In the genomic region with DNA sequence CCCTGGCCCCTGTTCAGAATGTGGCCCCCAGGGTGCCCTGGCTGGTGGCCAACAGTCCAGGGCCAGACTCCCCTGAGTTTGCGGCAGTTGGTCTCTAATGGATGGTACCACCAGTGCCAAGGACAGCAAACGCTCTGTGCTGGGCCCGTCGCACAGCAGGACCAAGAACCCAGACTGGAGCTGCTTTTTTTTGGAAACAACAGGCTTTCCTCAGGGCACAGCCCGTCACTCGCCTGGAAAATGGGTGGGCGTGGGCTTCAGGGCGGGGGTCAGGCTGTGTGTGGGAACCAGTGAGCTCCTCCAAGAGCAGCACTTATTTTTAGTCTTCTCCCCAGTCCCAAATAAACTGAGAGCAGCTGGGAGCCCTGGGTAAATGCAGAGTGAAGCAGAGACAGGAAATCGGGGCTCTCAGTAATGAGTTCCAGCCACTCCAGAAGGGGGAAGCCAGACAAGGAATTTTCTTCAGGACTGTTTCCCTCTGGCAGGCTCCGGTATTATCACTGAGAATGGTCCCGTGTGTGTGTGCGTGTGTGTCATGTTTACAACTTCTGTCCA, we compare ENCODE assay signal across 9 cellular contexts.
DNase-seq lines count a peak whose midpoint lies in the region; ATAC-seq and TF ChIP-seq lines count a peak whose summit lies in the region.
"Had no signal": no experiment of that assay in that cellular context is flagged by ENCODE, and none has a peak within 500 bp of the region (broad histone marks: within the 10 kb centered on the region; RNA-seq: fewer than 3 reads in every experiment).

No MANE protein-coding gene starts in this region.

- ATAC-seq in activated T-helper 17 cell treated with anti-CD3 and anti-CD28 coated beads, Interleukin-2, amount 50 U/mL, for 72 hours (replicated peaks) = no peak

- H3K27ac ChIP-seq in left ventricle myocardium inferior (replicated peaks) (peak overlapping the region; percentile 85), rectal smooth muscle tissue (ENCODE audit: low read depth, low read length) (peak overlapping the region; percentile 69)

- H3K4me1 ChIP-seq in left ventricle myocardium inferior = peaks cover 74% of the 10 kb centered on the region
- peaks cover 14% of the 10 kb centered on the region for H3K4me1 ChIP-seq in rectal smooth muscle tissue (ENCODE audit: control insufficient read depth, insufficient read depth, low read length)

- no peaks in the 10 kb centered on the region for H3K9me3 Mint-ChIP-seq in activated T-helper 17 cell treated with anti-CD3 and anti-CD28 coated beads, Interleukin-2, amount 50 U/mL, for 72 hours

- TF ChIP-seq CTCF in BJ (IDR thresholded peaks at IDR 0.05; ENCODE audit: insufficient read depth, low read depth, low read length) = no peak
- TF ChIP-seq CTCF in left ventricle myocardium inferior (IDR thresholded peaks at IDR 0.05; ENCODE audit: borderline replicate concordance) = no peak
- TF ChIP-seq CTCF in GM13977 (IDR thresholded peaks at IDR 0.05; ENCODE audit: extremely low read depth, insufficient read depth, missing control alignments) = no peak

- H3K9ac ChIP-seq in rectal smooth muscle tissue (ENCODE audit: low read length) = no peak overlapping the region

- H3K4me3 ChIP-seq in BJ (ENCODE audit: low read depth, low read length) = peak overlapping the region; percentile 38
- H3K4me3 ChIP-seq in left ventricle myocardium inferior = peak overlapping the region; percentile 60
- peak overlapping the region; percentile 61 for H3K4me3 ChIP-seq in rectal smooth muscle tissue (ENCODE audit: low read length)

- H3K9me3 ChIP-seq in left ventricle myocardium inferior (replicated peaks) = no peaks in the 10 kb centered on the region

- CTCF ChIA-PET in BJ (lab: Yijun Ruan, JAX) = interaction anchor here (0.6 to 9.2 kb wide), 9 partner anchors 9 to 292 kb away, joined by 3 to 121 read pairs (median 5); a partner anchor contains a TSS

- H3K27ac Mint-ChIP-seq in activated T-helper 17 cell treated with anti-CD3 and anti-CD28 coated beads, Interleukin-2, amount 50 U/mL, for 72 hours = peak overlapping the region; percentile 84

- H3K36me3 Mint-ChIP-seq in activated T-helper 17 cell treated with anti-CD3 and anti-CD28 coated beads, Interleukin-2, amount 50 U/mL, for 72 hours (ENCODE audit: low read depth) = peaks cover 8% of the 10 kb centered on the region

- H3K36me3 ChIP-seq in BJ (ENCODE audit: control insufficient read depth, insufficient read depth, low read length) (no peaks in the 10 kb centered on the region), left ventricle myocardium inferior (peaks cover 3% of the 10 kb centered on the region), rectal smooth muscle tissue (ENCODE audit: control insufficient read depth, insufficient read depth, low read length) (no peaks in the 10 kb centered on the region)

- peaks cover 34% of the 10 kb centered on the region for H3K4me1 Mint-ChIP-seq in activated T-helper 17 cell treated with anti-CD3 and anti-CD28 coated beads, Interleukin-2, amount 50 U/mL, for 72 hours

- H3K27me3 Mint-ChIP-seq in activated T-helper 17 cell treated with anti-CD3 and anti-CD28 coated beads, Interleukin-2, amount 50 U/mL, for 72 hours = no peaks in the 10 kb centered on the region

- no peaks in the 10 kb centered on the region for H3K27me3 ChIP-seq in BJ (ENCODE audit: control insufficient read depth, insufficient read depth, low read length)
- no peaks in the 10 kb centered on the region for H3K27me3 ChIP-seq in left ventricle myocardium inferior (ENCODE audit: low read depth)
- no peaks in the 10 kb centered on the region for H3K27me3 ChIP-seq in rectal smooth muscle tissue (ENCODE audit: control insufficient read depth, insufficient read depth, low read length)

- DNase-seq in BJ (ENCODE audit: low read depth) (no peak), left ventricle myocardium inferior (peak; percentile 41), NCI-H1048 (lab: John Stamatoyannopoulos, UW) (no peak), GM13977 (ENCODE audit: low spot score) (no peak), GM19240 (ENCODE audit: insufficient read length, low spot score) (no peak)
- no peak for DNase-seq in central memory CD4-positive, alpha-beta T cell
- DNase-seq: cerebellar nuclear complex had no signal

- POLR2A ChIA-PET in BJ (lab: Charles Lee) = interaction anchor here (0.7 kb wide), 1 partner anchor 24 kb away, joined by 4 read pairs; no protein-coding TSS in a partner anchor

- peak overlapping the region; percentile 75 for H3K4me3 Mint-ChIP-seq in activated T-helper 17 cell treated with anti-CD3 and anti-CD28 coated beads, Interleukin-2, amount 50 U/mL, for 72 hours

- intact Hi-C loops in left ventricle myocardium inferior (cut with micrococcal nuclease) = loop anchor here (10.0 kb wide), 1 partner anchor 78 kb away; no protein-coding TSS in a partner anchor

- in situ Hi-C loops in GM13977 (cut with MboI; ENCODE audit: low pct_unique_long_range_greater_than_20kb, low sequenced_read_pairs, unreplicated experiment) = no loop called here
